ENCODE assay signal across 8 cellular contexts in genomic region chr11:62805044-62805892, GRCh38. TPM values are rescaled to one million over a fixed set of nuclear protein-coding genes. Genes with fewer than 3 reads are reported as not detected.
DNase-seq lines count a peak whose midpoint lies in the region; ATAC-seq and TF ChIP-seq lines count a peak whose summit lies in the region.

TSS of gene NXF1 (minus strand) at chr11:62805440. CDS start at chr11:62805356, 84 bp downstream.

- peaks cover 48% of the 10 kb centered on the region for H3K36me3 Mint-ChIP-seq in CD8-positive, alpha-beta T cell
- peaks cover 39% of the 10 kb centered on the region for H3K36me3 Mint-ChIP-seq in activated CD4-positive, alpha-beta memory T cell treated with anti-CD3 and anti-CD28 coated beads for 36 hours

- no peaks in the 10 kb centered on the region for H3K27me3 Mint-ChIP-seq in CD8-positive, alpha-beta T cell (ENCODE audit: low read depth)
- H3K27me3 Mint-ChIP-seq in activated CD4-positive, alpha-beta memory T cell treated with anti-CD3 and anti-CD28 coated beads for 36 hours, result no peaks in the 10 kb centered on the region

- H3K27ac ChIP-seq in CD8-positive, alpha-beta T cell (ENCODE audit: low read depth, low read length), result peak within 1 kb of the TSS; percentile 95
- H3K27ac ChIP-seq in duodenal mucosa (ENCODE audit: low read depth, low read length), result peak within 1 kb of the TSS; percentile 83
- peak within 1 kb of the TSS; percentile 93 for H3K27ac ChIP-seq in lower lobe of right lung

- H3K27ac Mint-ChIP-seq in CD8-positive, alpha-beta T cell, result peak within 1 kb of the TSS; percentile 99
- H3K27ac Mint-ChIP-seq in activated CD4-positive, alpha-beta memory T cell treated with anti-CD3 and anti-CD28 coated beads for 36 hours, result peak within 1 kb of the TSS; percentile 99

- intact Hi-C loops in CD8-positive, alpha-beta T cell (cut with DNase I, micrococcal nuclease), result loop anchor here (1.0 kb wide), 8 partner anchors 13 to 78 kb away; partner anchors contain the start of genes TMEM179B (in 2 of the 2), TMEM223 (in 2 of the 2), HNRNPUL2 (in 1 of the 2) and WDR74 (in 1 of the 2)
- intact Hi-C loops in activated CD4-positive, alpha-beta memory T cell treated with anti-CD3 and anti-CD28 coated beads for 36 hours (cut with micrococcal nuclease), result loop anchor here (1.0 to 2.0 kb wide), 8 partner anchors 18 to 96 kb away; partner anchors contain the start of genes HNRNPUL2, TMEM179B and ZBTB3
- intact Hi-C loops in lower lobe of right lung (cut with DNase I), result no loop called here

- H3K27me3 ChIP-seq in CD8-positive, alpha-beta T cell (ENCODE audit: insufficient read depth, low read length), result no peaks in the 10 kb centered on the region
- no peaks in the 10 kb centered on the region for H3K27me3 ChIP-seq in duodenal mucosa (ENCODE audit: control insufficient read depth in 1 of 2, insufficient read depth in 2 of 2, low read length in 2 of 2)
- H3K27me3 ChIP-seq in lower lobe of right lung (ENCODE audit: low read depth), result no peaks in the 10 kb centered on the region

- peak within 1 kb of the TSS; percentile 100 for H3K4me3 Mint-ChIP-seq in CD8-positive, alpha-beta T cell
- peak within 1 kb of the TSS; percentile 99 for H3K4me3 Mint-ChIP-seq in activated CD4-positive, alpha-beta memory T cell treated with anti-CD3 and anti-CD28 coated beads for 36 hours

- CTCF ChIA-PET in CD8-positive, alpha-beta T cell (lab: Charles Lee), result interaction anchor here (1.4 to 1.9 kb wide), 4 partner anchors 10 to 56 kb away, joined by 3 to 7 read pairs (median 4); no protein-coding TSS in a partner anchor
- CTCF ChIA-PET in activated CD4-positive, alpha-beta memory T cell treated with anti-CD3 and anti-CD28 coated beads for 36 hours (lab: Charles Lee), result interaction anchor here (0.9 to 2.5 kb wide), 8 partner anchors 10 to 193 kb away, joined by 3 to 16 read pairs (median 6); partner anchors contain the start of gene TMEM179B

- ATAC-seq in CD8-positive, alpha-beta T cell, result peak; percentile 86
- ATAC-seq in GM19452 (IDR thresholded peaks at IDR 0.05; ENCODE audit: unreplicated experiment), result peak; percentile 85
- peak; percentile 95 to 97 for ATAC-seq in lower lobe of right lung

- H3K9ac ChIP-seq in duodenal mucosa (ENCODE audit: low read depth in 1 of 2, low read length in 2 of 2), result peak within 1 kb of the TSS; percentile 92 to 99

- DNase-seq in CD8-positive, alpha-beta T cell, result peak; percentile 92 to 99 (median 96)
- DNase-seq in HK-2 (ENCODE audit: unreplicated experiment) (peak; percentile 92), NCI-H82 treated with DMSO at 0.1 percent for 48 hours (lab: John Stamatoyannopoulos, UW; ENCODE audit: unreplicated experiment) (peak; percentile 66), lower lobe of right lung (peak; percentile 96)
- DNase-seq in activated CD4-positive, alpha-beta memory T cell treated with anti-CD3 and anti-CD28 coated beads for 36 hours, result peak; percentile 96
- DNase-seq in stimulated activated CD4-positive, alpha-beta T cell treated with anti-CD3 and anti-CD28 coated beads, TNF-alpha, amount 100 ng/mL, for 1 hour (ENCODE audit: low read depth in 3 of 3, low spot score in 1 of 3), result peak; percentile 89 to 97 (median 96)

- POLR2A ChIA-PET in CD8-positive, alpha-beta T cell (lab: Charles Lee), result interaction anchor here (0.6 to 2.7 kb wide), 18 partner anchors 11 to 1444 kb away, joined by 3 to 30 read pairs (median 5); partner anchors contain the start of genes C11orf98, CSKMT, CYB561A3 and POLR2G
- POLR2A ChIA-PET in activated CD4-positive, alpha-beta memory T cell treated with anti-CD3 and anti-CD28 coated beads for 36 hours (lab: Charles Lee), result interaction anchor here (0.7 to 3.6 kb wide), 20 partner anchors 8 to 248 kb away, joined by 3 to 39 read pairs (median 5); partner anchors contain the start of genes HNRNPUL2, SLC3A2, STX5 and TAF6L

- no peaks in the 10 kb centered on the region for H3K9me3 Mint-ChIP-seq in CD8-positive, alpha-beta T cell
- no peaks in the 10 kb centered on the region for H3K9me3 Mint-ChIP-seq in activated CD4-positive, alpha-beta memory T cell treated with anti-CD3 and anti-CD28 coated beads for 36 hours

- H3K36me3 ChIP-seq in CD8-positive, alpha-beta T cell (ENCODE audit: insufficient read depth, low read length), result peaks cover 27% of the 10 kb centered on the region
- H3K36me3 ChIP-seq in duodenal mucosa (ENCODE audit: control insufficient read depth in 1 of 2, insufficient read depth in 2 of 2, low read length in 2 of 2), result peaks cover 17 to 26% of the 10 kb centered on the region in 2 donors
- peaks cover 50% of the 10 kb centered on the region for H3K36me3 ChIP-seq in lower lobe of right lung

- peaks cover 37% of the 10 kb centered on the region for H3K4me1 Mint-ChIP-seq in CD8-positive, alpha-beta T cell (ENCODE audit: low read depth)
- H3K4me1 Mint-ChIP-seq in activated CD4-positive, alpha-beta memory T cell treated with anti-CD3 and anti-CD28 coated beads for 36 hours (ENCODE audit: low read depth), result peaks cover 34% of the 10 kb centered on the region

- peak within 1 kb of the TSS; percentile 88 for H3K4me3 ChIP-seq in CD8-positive, alpha-beta T cell (ENCODE audit: low read depth, low read length)
- H3K4me3 ChIP-seq in duodenal mucosa (ENCODE audit: low read depth in 1 of 2, low read length in 2 of 2), result peak within 1 kb of the TSS; percentile 91 to 96
- peak within 1 kb of the TSS; percentile 86 for H3K4me3 ChIP-seq in lower lobe of right lung

- no peaks in the 10 kb centered on the region for H3K9me3 ChIP-seq in CD8-positive, alpha-beta T cell (ENCODE audit: low read length)
- H3K9me3 ChIP-seq in duodenal mucosa (ENCODE audit: control insufficient read depth in 1 of 2, low read length in 2 of 2) (no peaks in the 10 kb centered on the region), lower lobe of right lung (no peaks in the 10 kb centered on the region)

- no peak for TF ChIP-seq CTCF in CD8-positive, alpha-beta T cell (IDR thresholded peaks at IDR 0.05)
- TF ChIP-seq CTCF in lower lobe of right lung (IDR thresholded peaks at IDR 0.05), result no peak

- H3K4me1 ChIP-seq in CD8-positive, alpha-beta T cell (ENCODE audit: insufficient read depth, low read length), result peaks cover 20% of the 10 kb centered on the region
- H3K4me1 ChIP-seq in duodenal mucosa (ENCODE audit: control insufficient read depth in 1 of 2, insufficient read depth in 2 of 2, low read length in 2 of 2) (peaks cover 20 to 21% of the 10 kb centered on the region in 2 donors), lower lobe of right lung (peaks cover 29% of the 10 kb centered on the region)

RNA-seq across cellular contexts. Expression of gene NXF1, which starts in this region (rescaled TPM):
- 100 to 1,000 TPM; 356 TPM for total RNA-seq in CD8-positive, alpha-beta T cell
- total RNA-seq in activated CD4-positive, alpha-beta memory T cell treated with anti-CD3 and anti-CD28 coated beads for 36 hours, result 10 to 100 TPM; 70.8 to 83.6 TPM
- 93.2 TPM for total RNA-seq in lower lobe of right lung

Comparison
In these comparisons a context has a peak if more than half of its experiments do, and no peak if none do; other contexts are left out.
1. Peak in every context shown above with its lines: DNase-seq, ATAC-seq, H3K4me3 ChIP-seq and H3K27ac ChIP-seq.